ENCODE assay signal across 11 cellular contexts in genomic region chr12:50567926-50568325, GRCh38.
A peak's percentile ranks its signal among the peaks of the same experiment; 100 is the strongest.
DNase-seq lines count a peak whose midpoint lies in the region; ATAC-seq and TF ChIP-seq lines count a peak whose summit lies in the region.
"Had no signal": no experiment of that assay in that cellular context is flagged by ENCODE, and none has a peak within 500 bp of the region (broad histone marks: within the 10 kb centered on the region; RNA-seq: fewer than 3 reads in every experiment).

No MANE protein-coding gene starts in this region.

- peak overlapping the region in 2 of 3 donors; percentile 53 to 78 for H3K27ac Mint-ChIP-seq in CD4-positive, CD25-positive, alpha-beta regulatory T cell
- peak overlapping the region; percentile 81 for H3K27ac Mint-ChIP-seq in progenitor cell of endocrine pancreas

- no peaks in the 10 kb centered on the region for H3K27me3 ChIP-seq in CD4-positive, CD25-positive, alpha-beta regulatory T cell (ENCODE audit: control insufficient read depth, insufficient read depth, low read length)
- no peaks in the 10 kb centered on the region for H3K27me3 ChIP-seq in SJSA1 (replicated peaks)

- peaks cover 11% of the 10 kb centered on the region for H3K4me1 ChIP-seq in CD4-positive, CD25-positive, alpha-beta regulatory T cell (ENCODE audit: control insufficient read depth, insufficient read depth, low read length, poor library complexity, severe bottlenecking)
- H3K4me1 ChIP-seq in SJSA1 (replicated peaks): peaks cover 44% of the 10 kb centered on the region

- H3K36me3 ChIP-seq in CD4-positive, CD25-positive, alpha-beta regulatory T cell (ENCODE audit: control insufficient read depth, insufficient read depth, low read length): no peaks in the 10 kb centered on the region
- H3K36me3 ChIP-seq in SJSA1: no peaks in the 10 kb centered on the region

- no peak overlapping the region for H3K4me3 ChIP-seq in CD4-positive, CD25-positive, alpha-beta regulatory T cell (ENCODE audit: low read depth, low read length)
- no peak overlapping the region for H3K4me3 ChIP-seq in SJSA1
- no peak overlapping the region for H3K4me3 ChIP-seq in foreskin fibroblast (ENCODE audit: low read depth in 1 of 2, low read length in 2 of 2)

- H3K36me3 Mint-ChIP-seq in CD4-positive, CD25-positive, alpha-beta regulatory T cell: peaks cover 4% of the 10 kb centered on the region
- H3K36me3 Mint-ChIP-seq in progenitor cell of endocrine pancreas (ENCODE audit: insufficient read depth): no peaks in the 10 kb centered on the region

- no peaks in the 10 kb centered on the region for H3K9me3 ChIP-seq in CD4-positive, CD25-positive, alpha-beta regulatory T cell (ENCODE audit: control insufficient read depth in 2 of 2, low read length in 2 of 2)
- no peaks in the 10 kb centered on the region for H3K9me3 ChIP-seq in SJSA1 (replicated peaks)

- peaks cover 0 to 1% (median 0%) of the 10 kb centered on the region in 7 donors for H3K9me3 Mint-ChIP-seq in CD4-positive, CD25-positive, alpha-beta regulatory T cell
- H3K9me3 Mint-ChIP-seq in progenitor cell of endocrine pancreas (ENCODE audit: low read depth): peaks cover 3% of the 10 kb centered on the region
- H3K9me3 Mint-ChIP-seq: CD4-positive, alpha-beta memory T cell had no signal

- ATAC-seq in CD4-positive, CD25-positive, alpha-beta regulatory T cell (ENCODE audit: low read depth in 2 of 2): no peak
- ATAC-seq in esophagus mucosa (no peak), HG03135 (IDR thresholded peaks at IDR 0.05; ENCODE audit: unreplicated experiment) (no peak)

- DNase-seq in CD4-positive, CD25-positive, alpha-beta regulatory T cell: no peak
- peak in 1 of 2 experiments; percentile 37 for DNase-seq in SJSA1 (ENCODE audit: low read depth in 1 of 2, low spot score in 2 of 2)
- DNase-seq in foreskin fibroblast: peak; percentile 21 to 41
- no peak for DNase-seq in progenitor cell of endocrine pancreas (ENCODE audit: low spot score, unreplicated experiment)
- DNase-seq in retina: no peak
- DNase-seq in stimulated activated CD4-positive, alpha-beta T cell treated with anti-CD3 and anti-CD28 coated beads, Interleukin-4, amount 100 ng/mL, for 1 hour: no peak
- DNase-seq: activated naive CD4-positive, alpha-beta T cell treated with Interleukin-2 at 50 U/mL for 16 hours; CD4-positive, alpha-beta memory T cell; NCI-H510A had no signal

- peak overlapping the region in 1 of 4 donors; percentile 5 for H3K4me3 Mint-ChIP-seq in CD4-positive, CD25-positive, alpha-beta regulatory T cell
- no peak overlapping the region for H3K4me3 Mint-ChIP-seq in progenitor cell of endocrine pancreas (ENCODE audit: low read depth)

- no peaks in the 10 kb centered on the region for H3K27me3 Mint-ChIP-seq in CD4-positive, CD25-positive, alpha-beta regulatory T cell
- no peaks in the 10 kb centered on the region for H3K27me3 Mint-ChIP-seq in progenitor cell of endocrine pancreas
- H3K27me3 Mint-ChIP-seq: CD4-positive, alpha-beta memory T cell had no signal

- TF ChIP-seq CTCF in foreskin fibroblast (IDR thresholded peaks at IDR 0.05; ENCODE audit: low read depth, low read length) (no peak), progenitor cell of endocrine pancreas (IDR thresholded peaks at IDR 0.05; ENCODE audit: unreplicated experiment) (no peak)

- H3K27ac ChIP-seq in CD4-positive, CD25-positive, alpha-beta regulatory T cell (ENCODE audit: insufficient read depth, low read length, poor library complexity, severe bottlenecking): no peak overlapping the region
- peak overlapping the region; percentile 10 for H3K27ac ChIP-seq in SJSA1

- H3K4me1 Mint-ChIP-seq in CD4-positive, CD25-positive, alpha-beta regulatory T cell: peaks cover 26 to 76% (median 54%) of the 10 kb centered on the region in 4 donors
- H3K4me1 Mint-ChIP-seq in progenitor cell of endocrine pancreas (ENCODE audit: low read depth): peaks cover 24% of the 10 kb centered on the region

Comparison
In these comparisons a context has a peak if more than half of its experiments do, and no peak if none do; other contexts are left out.
1. DNase-seq: peak in foreskin fibroblast (2 of 2); none in CD4-positive, CD25-positive, alpha-beta regulatory T cell (0 of 3), progenitor cell of endocrine pancreas (single experiment), retina (single experiment) and stimulated activated CD4-positive, alpha-beta T cell treated with anti-CD3 and anti-CD28 coated beads, Interleukin-4, amount 100 ng/mL, for 1 hour (single experiment).